ENCODE assay signal across 17 cellular contexts in the genomic region with DNA sequence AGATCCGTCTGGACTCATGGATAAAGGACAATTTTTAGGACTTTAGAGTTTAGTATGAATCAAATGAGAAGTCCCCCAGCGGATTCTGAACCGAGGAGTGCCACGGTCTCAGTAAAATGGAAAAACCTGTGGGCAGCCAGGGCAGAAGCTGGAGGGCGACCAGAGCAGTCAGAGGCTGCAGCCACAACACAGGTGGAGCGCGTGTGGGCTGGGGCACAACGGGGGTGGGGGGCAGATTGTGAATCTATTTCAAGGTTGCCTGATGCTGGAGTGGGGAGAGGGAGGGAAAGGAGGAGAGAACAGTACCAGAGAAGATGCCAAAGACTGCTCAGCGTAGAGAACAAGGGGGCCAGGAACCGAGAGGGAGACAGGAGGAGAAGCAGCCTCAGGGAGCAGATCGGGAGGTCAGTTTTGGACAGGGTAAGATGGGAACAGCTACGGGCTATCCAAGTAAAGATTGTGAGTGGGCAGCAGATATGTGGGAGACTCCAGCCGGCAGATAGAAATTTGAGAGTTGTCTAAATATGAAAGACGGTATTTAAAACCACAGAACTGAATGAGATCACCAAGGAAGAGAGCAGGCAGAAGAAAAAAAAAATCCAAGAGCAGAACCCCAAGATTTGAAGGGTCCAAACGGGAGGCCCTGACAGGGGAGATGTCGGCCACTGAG. TPM values are rescaled to one million over a fixed set of nuclear protein-coding genes. Genes with fewer than 3 reads are reported as not detected.
A peak's percentile ranks its signal among the peaks of the same experiment; 100 is the strongest.
DNase-seq lines count a peak whose midpoint lies in the region; ATAC-seq and TF ChIP-seq lines count a peak whose summit lies in the region.
"Had no signal": no experiment of that assay in that cellular context is flagged by ENCODE, and none has a peak within 500 bp of the region (broad histone marks: within the 10 kb centered on the region; RNA-seq: fewer than 3 reads in every experiment).

No MANE protein-coding gene starts in this region.

- H3K4me1 Mint-ChIP-seq in WTC11 (peaks cover 60% of the 10 kb centered on the region), osteocyte (ENCODE audit: unreplicated experiment) (peaks cover 69% of the 10 kb centered on the region), glutamatergic neuron (ENCODE audit: low read depth, unreplicated experiment) (no peaks in the 10 kb centered on the region)

- DNase-seq in WTC11 (ENCODE audit: low spot score): no peak
- no peak for DNase-seq in left ventricle myocardium superior
- DNase-seq in osteocyte (ENCODE audit: extremely low spot score, unreplicated experiment): no peak
- DNase-seq in NCI-H146 (lab: John Stamatoyannopoulos, UW): no peak
- no peak for DNase-seq in mesenchymal stem cell
- no peak for DNase-seq in midbrain (lab: John Stamatoyannopoulos, UW)
- DNase-seq in glutamatergic neuron: no peak
- DNase-seq: BE2C; CD8-positive, alpha-beta T cell; DMS53; EL; NCI-H1417; NCI-H187 treated with DMSO at 0.1 percent for 48 hours; NCI-H226; NCI-H524 had no signal

- WGBS in mesenchymal stem cell: 97% methylated on average over 15 of the region's 16 CpGs

- no peak overlapping the region for H2AFZ ChIP-seq in mesenchymal stem cell (ENCODE audit: low read depth, low read length)

- H3K4me3 ChIP-seq in BLaER1 treated with 17β-estradiol and CSF1 and Interleukin-3, amounts not matched to agents 10 nM and 100 nM: no peak overlapping the region
- H3K4me3 ChIP-seq in mesenchymal stem cell (ENCODE audit: insufficient read depth in 1 of 2, low read depth in 1 of 2, low read length in 2 of 2): no peak overlapping the region
- H3K4me3 ChIP-seq: GM12878 had no signal

- no peaks in the 10 kb centered on the region for H3K79me1 ChIP-seq in mesenchymal stem cell (replicated peaks; ENCODE audit: low read length, poor library complexity, severe bottlenecking)

- H2BK120ac ChIP-seq in mesenchymal stem cell (ENCODE audit: low read depth, low read length): no peak overlapping the region

- H3K4me2 ChIP-seq in BLaER1 treated with 17β-estradiol and CSF1 and Interleukin-3, amounts not matched to agents 10 nM and 100 nM: peak overlapping the region in 5 of 11 experiments; percentile 3 to 51 (median 43); a peak in 5 of 22 replicates
- no peak overlapping the region for H3K4me2 ChIP-seq in mesenchymal stem cell (ENCODE audit: low read length, poor library complexity, severe bottlenecking)

- H3K36me3 Mint-ChIP-seq in WTC11: peaks cover 9% of the 10 kb centered on the region
- peaks cover 17% of the 10 kb centered on the region for H3K36me3 Mint-ChIP-seq in osteocyte (ENCODE audit: unreplicated experiment)
- H3K36me3 Mint-ChIP-seq in glutamatergic neuron (ENCODE audit: unreplicated experiment): peaks cover 5% of the 10 kb centered on the region
- H3K36me3 Mint-ChIP-seq: CD8-positive, alpha-beta T cell had no signal

- intact Hi-C loops in left ventricle myocardium superior (cut with micrococcal nuclease): no loop called here

- H3K27me3 Mint-ChIP-seq in WTC11 (ENCODE audit: low read depth) (no peaks in the 10 kb centered on the region), osteocyte (ENCODE audit: unreplicated experiment) (no peaks in the 10 kb centered on the region), glutamatergic neuron (ENCODE audit: unreplicated experiment) (peaks cover 1% of the 10 kb centered on the region)

- H3K14ac ChIP-seq in mesenchymal stem cell (ENCODE audit: low read length in 2 of 2): no peak overlapping the region

- CTCF ChIA-PET in WTC11 (lab: Charles Lee): no interaction called here

- no peak overlapping the region for H2BK15ac ChIP-seq in mesenchymal stem cell (ENCODE audit: low read depth, poor library complexity, severe bottlenecking)

- peaks cover 6 to 22% (median 20%) of the 10 kb centered on the region in 10 experiments; a peak in 17 of 20 replicates for H3K4me1 ChIP-seq in BLaER1 treated with 17β-estradiol and CSF1 and Interleukin-3, amounts not matched to agents 10 nM and 100 nM
- peaks cover 8% of the 10 kb centered on the region for H3K4me1 ChIP-seq in mesenchymal stem cell (ENCODE audit: control insufficient read depth, insufficient read depth, low read depth, low read length)
- H3K4me1 ChIP-seq: BE2C had no signal

- no peak overlapping the region for H3K23ac ChIP-seq in mesenchymal stem cell (ENCODE audit: low read length in 2 of 2)

- H3K9me3 Mint-ChIP-seq in WTC11: no peaks in the 10 kb centered on the region
- H3K9me3 Mint-ChIP-seq in osteocyte (ENCODE audit: unreplicated experiment): peaks cover 5% of the 10 kb centered on the region
- no peaks in the 10 kb centered on the region for H3K9me3 Mint-ChIP-seq in glutamatergic neuron (ENCODE audit: unreplicated experiment)

- no peak overlapping the region for H4K91ac ChIP-seq in mesenchymal stem cell (ENCODE audit: low read length)

- no peaks in the 10 kb centered on the region for H3K27me3 ChIP-seq in BLaER1 treated with 17β-estradiol and CSF1 and Interleukin-3, amounts not matched to agents 10 nM and 100 nM
- H3K27me3 ChIP-seq in mesenchymal stem cell (ENCODE audit: control insufficient read depth in 1 of 2, insufficient read depth in 1 of 2, low read length in 2 of 2): no peaks in the 10 kb centered on the region
- H3K27me3 ChIP-seq: BE2C had no signal

- TF ChIP-seq CTCF in WTC11 (IDR thresholded peaks at IDR 0.05) (no peak), osteocyte (IDR thresholded peaks at IDR 0.05) (no peak), glutamatergic neuron (IDR thresholded peaks at IDR 0.05; ENCODE audit: partially characterized antibody, unreplicated experiment) (no peak)

- peaks cover 0 to 58% (median 0%) of the 10 kb centered on the region in 11 experiments; a peak in 6 of 22 replicates for H4K20me1 ChIP-seq in BLaER1 treated with 17β-estradiol and CSF1 and Interleukin-3, amounts not matched to agents 10 nM and 100 nM

- peak overlapping the region; percentile 0 for H3K27ac Mint-ChIP-seq in WTC11
- H3K27ac Mint-ChIP-seq in osteocyte (ENCODE audit: unreplicated experiment): peak overlapping the region; percentile 74
- no peak overlapping the region for H3K27ac Mint-ChIP-seq in glutamatergic neuron (ENCODE audit: unreplicated experiment)
- H3K27ac Mint-ChIP-seq: CD8-positive, alpha-beta T cell had no signal

- no peak overlapping the region for H3K4ac ChIP-seq in mesenchymal stem cell (ENCODE audit: low read depth in 1 of 2, low read length in 2 of 2)

- H4K8ac ChIP-seq in mesenchymal stem cell (ENCODE audit: low read length): no peak overlapping the region

- H3K27ac ChIP-seq in BLaER1 treated with 17β-estradiol and CSF1 and Interleukin-3, amounts not matched to agents 10 nM and 100 nM: peak overlapping the region in 8 of 11 experiments; percentile 28 to 81 (median 76); a peak in 15 of 22 replicates
- H3K27ac ChIP-seq in mesenchymal stem cell (ENCODE audit: low read length, poor library complexity, severe bottlenecking): no peak overlapping the region

- H3K9ac ChIP-seq in BLaER1 treated with 17β-estradiol and CSF1 and Interleukin-3, amounts not matched to agents 10 nM and 100 nM: no peak overlapping the region; a peak in 2 of 22 replicates
- H3K9ac ChIP-seq in mesenchymal stem cell (ENCODE audit: low read length): no peak overlapping the region

- no peak for ATAC-seq in WTC11
- peak; percentile 49 for ATAC-seq in left ventricle myocardium superior
- ATAC-seq: CD8-positive, alpha-beta T cell; GM12878 had no signal

- peaks cover 59 to 69% (median 64%) of the 10 kb centered on the region in 11 experiments for H3K9me3 ChIP-seq in BLaER1 treated with 17β-estradiol and CSF1 and Interleukin-3, amounts not matched to agents 10 nM and 100 nM (replicated peaks in 1 of 11)
- H3K9me3 ChIP-seq in mesenchymal stem cell (ENCODE audit: control insufficient read depth, low read length): peaks cover 5% of the 10 kb centered on the region
- H3K9me3 ChIP-seq: BE2C had no signal

- H2BK5ac ChIP-seq in mesenchymal stem cell (ENCODE audit: low read depth, low read length, poor library complexity, severe bottlenecking): no peak overlapping the region

- H2BK12ac ChIP-seq in mesenchymal stem cell (ENCODE audit: low read length in 2 of 2): no peak overlapping the region

- H3K4me3 Mint-ChIP-seq in WTC11: no peak overlapping the region
- H3K4me3 Mint-ChIP-seq in osteocyte (ENCODE audit: unreplicated experiment): no peak overlapping the region
- no peak overlapping the region for H3K4me3 Mint-ChIP-seq in glutamatergic neuron (ENCODE audit: unreplicated experiment)
- H3K4me3 Mint-ChIP-seq: CD8-positive, alpha-beta T cell had no signal

- H3K18ac ChIP-seq in mesenchymal stem cell (ENCODE audit: low read depth in 1 of 2, low read length in 2 of 2): peak overlapping the region in 1 of 2 experiments; percentile 22

- no peak overlapping the region for H2AK5ac ChIP-seq in mesenchymal stem cell (ENCODE audit: low read length, severe bottlenecking)

- peaks cover 6 to 80% (median 39%) of the 10 kb centered on the region in 11 experiments for H3K36me3 ChIP-seq in BLaER1 treated with 17β-estradiol and CSF1 and Interleukin-3, amounts not matched to agents 10 nM and 100 nM
- H3K36me3 ChIP-seq in mesenchymal stem cell (ENCODE audit: control insufficient read depth in 1 of 2, insufficient read depth in 2 of 2, low read depth in 1 of 2, low read length in 2 of 2): peaks cover 7 to 13% of the 10 kb centered on the region in 2 experiments
- H3K36me3 ChIP-seq: BE2C had no signal

- POLR2A ChIA-PET in WTC11 (lab: Charles Lee): no interaction called here

TF ChIP-seq in WTC11, 78 proteins besides CTCF, POLR2A, EP300 and RAD21 (continues in another document):
- TF ChIP-seq, protein P1, sequence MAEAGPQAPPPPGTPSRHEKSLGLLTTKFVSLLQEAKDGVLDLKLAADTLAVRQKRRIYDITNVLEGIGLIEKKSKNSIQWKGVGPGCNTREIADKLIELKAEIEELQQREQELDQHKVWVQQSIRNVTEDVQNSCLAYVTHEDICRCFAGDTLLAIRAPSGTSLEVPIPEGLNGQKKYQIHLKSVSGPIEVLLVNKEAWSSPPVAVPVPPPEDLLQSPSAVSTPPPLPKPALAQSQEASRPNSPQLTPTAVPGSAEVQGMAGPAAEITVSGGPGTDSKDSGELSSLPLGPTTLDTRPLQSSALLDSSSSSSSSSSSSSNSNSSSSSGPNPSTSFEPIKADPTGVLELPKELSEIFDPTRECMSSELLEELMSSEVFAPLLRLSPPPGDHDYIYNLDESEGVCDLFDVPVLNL (CRISPR knock-in tag; IDR thresholded peaks at IDR 0.05; ENCODE audit: borderline replicate concordance, low read depth): no peak
- TF ChIP-seq NFATC4 (CRISPR knock-in tag; IDR thresholded peaks at IDR 0.05): no peak
- no peak for TF ChIP-seq EMX1 (CRISPR knock-in tag; IDR thresholded peaks at IDR 0.05)
- TF ChIP-seq ZNF232 (CRISPR knock-in tag; IDR thresholded peaks at IDR 0.05): no peak

RNA-seq across cellular contexts. Expression of a gene that starts 9.5 kb away (rescaled TPM):
- total RNA-seq in WTC11 (2021) (155 to 172 TPM (median 162 TPM) in 3 replicates), left ventricle myocardium superior (61.8 TPM), osteocyte (395 and 408 TPM in 2 replicates), glutamatergic neuron (ENCODE audit: unreplicated experiment) (34.3 TPM)
- polyA plus RNA-seq in mesenchymal stem cell (2013, experiment 1 of 2): 137 TPM
- 119 TPM for polyA plus RNA-seq in mesenchymal stem cell (2013, experiment 2 of 2)
- total RNA-seq: CD8-positive, alpha-beta T cell had no signal
